In genomic region chr20:25225642-25226432, GRCh38 we compare ENCODE assay signal across 21 cellular contexts. TPM values are rescaled to one million over a fixed set of nuclear protein-coding genes. Genes with fewer than 3 reads are reported as not detected.
A peak's percentile ranks its signal among the peaks of the same experiment; 100 is the strongest.
DNase-seq lines count a peak whose midpoint lies in the region; ATAC-seq and TF ChIP-seq lines count a peak whose summit lies in the region.
"Had no signal": no experiment of that assay in that cellular context is flagged by ENCODE, and none has a peak within 500 bp of the region (broad histone marks: within the 10 kb centered on the region; RNA-seq: fewer than 3 reads in every experiment).

No MANE protein-coding gene starts in this region.

- H3K4me2 ChIP-seq in BLaER1, result peak overlapping the region; percentile 53
- H3K4me2 ChIP-seq: KMS-11, smooth muscle cell had no signal

- no peaks in the 10 kb centered on the region for H3K27me3 ChIP-seq in BLaER1
- no peaks in the 10 kb centered on the region for H3K27me3 ChIP-seq in heart right ventricle
- H3K27me3 ChIP-seq in rectal smooth muscle tissue (ENCODE audit: control insufficient read depth, insufficient read depth, low read length), result no peaks in the 10 kb centered on the region
- H3K27me3 ChIP-seq: colonic mucosa, uterus had no signal

- H3K9me3 ChIP-seq in BLaER1, result no peaks in the 10 kb centered on the region
- no peaks in the 10 kb centered on the region for H3K9me3 ChIP-seq in heart right ventricle
- H3K9me3 ChIP-seq: colonic mucosa, uterus had no signal

- DNase-seq in heart right ventricle (no peak), NCI-H82 treated with DMSO at 0.1 percent for 48 hours (lab: John Stamatoyannopoulos, UW; ENCODE audit: unreplicated experiment) (no peak), NCI-H1105 (lab: John Stamatoyannopoulos, UW) (no peak)
- DNase-seq: activated CD8-positive, alpha-beta memory T cell treated with anti-CD3 and anti-CD28 coated beads, Interleukin-2, amount 10 ng/mL, durations not matched to agents 7 days and 5 days; activated effector memory CD4-positive, alpha-beta T cell treated with Interleukin-2 at 50 U/mL for 16 hours; amniotic stem cell; colonic mucosa; COR-L47; erythroblast; midbrain; NCI-H1105 treated with DMSO at 0.1 percent for 48 hours; occipital lobe had no signal

- H3K4me1 ChIP-seq in BLaER1 (peaks cover 96% of the 10 kb centered on the region), heart right ventricle (peaks cover 27 to 95% (median 74%) of the 10 kb centered on the region in 9 donors), rectal smooth muscle tissue (ENCODE audit: control insufficient read depth, insufficient read depth, low read length) (peaks cover 23% of the 10 kb centered on the region)
- H3K4me1 ChIP-seq: colonic mucosa had no signal

- TF ChIP-seq CTCF in VCaP (conservative IDR thresholded peaks at IDR 0.05), result no peak
- no peak for TF ChIP-seq CTCF in heart right ventricle (IDR thresholded peaks at IDR 0.05)

- H3K9ac ChIP-seq in BLaER1 (peak overlapping the region; percentile 27; the same call in 1 of the 2 replicates), rectal smooth muscle tissue (ENCODE audit: low read length) (no peak overlapping the region)
- H3K9ac ChIP-seq: KMS-11 had no signal

- WGBS in heart right ventricle, 2 donors, result 57 to 68% methylated on average over 16 of the region's 16 CpGs

- H4K20me1 ChIP-seq in BLaER1, result no peaks in the 10 kb centered on the region

- ATAC-seq in heart right ventricle (peak in 6 of 8 donors; percentile 0 to 35 (median 6)), GM18861 (IDR thresholded peaks at IDR 0.05; ENCODE audit: unreplicated experiment) (no peak), GM21390 (IDR thresholded peaks at IDR 0.05; ENCODE audit: unreplicated experiment) (no peak)
- ATAC-seq: activated CD8-positive, alpha-beta memory T cell treated with anti-CD3 and anti-CD28 coated beads, Interleukin-2, amount 10 ng/mL, durations not matched to agents 7 days and 5 days; stimulated activated memory B cell treated with anti-CD40 and anti-IgM and Interleukin-4, amounts not matched to agents 10 μg/mL and 1 μg/mL and 100 μg/mL, for 72 hours had no signal

- H3K4me3 ChIP-seq in BLaER1, result no peak overlapping the region
- H3K4me3 ChIP-seq in heart right ventricle, result no peak overlapping the region
- no peak overlapping the region for H3K4me3 ChIP-seq in rectal smooth muscle tissue (ENCODE audit: low read length)
- H3K4me3 ChIP-seq: colonic mucosa, smooth muscle cell, uterus had no signal

- peak overlapping the region; percentile 29; the same call in 1 of the 2 replicates for H3K27ac ChIP-seq in BLaER1
- peak overlapping the region; percentile 88 for H3K27ac ChIP-seq in VCaP
- peak overlapping the region; percentile 77 to 94 (median 90) for H3K27ac ChIP-seq in heart right ventricle
- H3K27ac ChIP-seq in rectal smooth muscle tissue (ENCODE audit: low read depth, low read length), result peak overlapping the region; percentile 88
- H3K27ac ChIP-seq: KMS-11 had no signal

- intact Hi-C loops in heart right ventricle (cut with DNase I), result loop anchor here in 1 of 10 donors (2.0 kb wide), 1 partner anchor 23 kb away; the partner anchor contains the start of gene PYGB

- H3K36me3 ChIP-seq in BLaER1 (peaks cover 17% of the 10 kb centered on the region; the same call in 1 of the 2 replicates), heart right ventricle (peaks cover 0 to 41% (median 5%) of the 10 kb centered on the region in 9 donors), rectal smooth muscle tissue (ENCODE audit: control insufficient read depth, insufficient read depth, low read length) (peaks cover 13% of the 10 kb centered on the region)
- H3K36me3 ChIP-seq: colonic mucosa, uterus had no signal

RNA-seq across cellular contexts. Expression of gene PYGB, which starts 22.0 kb away (rescaled TPM):
- 100 to 1,000 TPM; 203 to 462 (median 276) TPM for total RNA-seq in heart right ventricle
- 100 to 1,000 TPM in 1 of 2 donors, 10 to 100 TPM in 1; 83.1 to 250 TPM for polyA plus RNA-seq in heart right ventricle

RNA-seq across cellular contexts. Expression of gene ENTPD6, which starts 30.3 kb away (rescaled TPM):
- 100 to 1,000 TPM in 3 of 10 donors, 10 to 100 TPM in 7; 54.6 to 141 (median 78.0) TPM for total RNA-seq in heart right ventricle
- polyA plus RNA-seq in heart right ventricle, result 100 to 1,000 TPM; 161 to 167 TPM

Comparison
In these comparisons a context has a peak if more than half of its experiments do, and no peak if none do; other contexts are left out.
1. H3K27ac ChIP-seq: peak in every context shown above with its lines; median percentile 90 in heart right ventricle; 88 in VCaP; 88 in rectal smooth muscle tissue; 29 in BLaER1.
2. ATAC-seq: peak in heart right ventricle (6 of 8); none in GM18861 (single experiment) and GM21390 (single experiment).